Comparison of ENCODE assay signal across 16 cellular contexts in the genomic region with DNA sequence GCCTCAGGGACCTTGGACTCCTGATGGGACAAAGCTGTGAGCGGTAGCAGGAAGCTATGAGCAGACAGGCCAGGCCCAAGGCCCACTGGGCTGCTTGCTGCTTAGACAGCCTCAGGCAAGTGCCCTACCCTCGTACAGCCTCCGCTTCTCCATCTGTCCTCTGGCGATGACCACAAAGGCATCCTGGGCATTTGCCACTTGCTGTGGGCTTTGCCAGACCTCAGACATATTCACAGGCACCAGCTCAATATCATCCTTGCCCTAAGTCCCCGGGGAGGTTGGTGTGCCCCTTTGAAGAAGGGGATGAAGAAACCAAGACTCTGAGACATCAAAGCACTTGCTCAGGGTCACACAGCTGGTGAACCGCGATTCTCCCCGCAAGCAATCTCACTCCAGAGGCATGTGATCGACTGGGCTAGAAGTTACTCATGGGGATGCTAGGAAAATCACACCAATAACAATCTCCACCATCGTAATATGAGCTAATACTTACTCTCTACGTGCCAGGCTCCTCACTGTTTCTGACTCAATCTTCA. TPM values are rescaled to one million over a fixed set of nuclear protein-coding genes. Genes with fewer than 3 reads are reported as not detected.
DNase-seq lines count a peak whose midpoint lies in the region; ATAC-seq and TF ChIP-seq lines count a peak whose summit lies in the region.
"Had no signal": no experiment of that assay in that cellular context is flagged by ENCODE, and none has a peak within 500 bp of the region (broad histone marks: within the 10 kb centered on the region; RNA-seq: fewer than 3 reads in every experiment).

No MANE protein-coding gene starts in this region.

- no peaks in the 10 kb centered on the region for H3K9me3 ChIP-seq in adrenal gland (replicated peaks in 1 of 3)
- H3K9me3 ChIP-seq in naive thymus-derived CD4-positive, alpha-beta T cell (ENCODE audit: control insufficient read depth in 2 of 3, low read length in 3 of 3), result no peaks in the 10 kb centered on the region
- H3K9me3 ChIP-seq: A549, ascending aorta, gastroesophageal sphincter, psoas muscle, tibial nerve had no signal

- H3K4me3 ChIP-seq in adrenal gland (no peak overlapping the region), lower leg skin (ENCODE audit: low read depth, poor library complexity, severe bottlenecking) (no peak overlapping the region)
- H3K4me3 ChIP-seq in naive thymus-derived CD4-positive, alpha-beta T cell (ENCODE audit: low read length), result no peak overlapping the region
- H3K4me3 ChIP-seq: A549, ascending aorta, gastroesophageal sphincter, psoas muscle, tibial nerve had no signal

- 53 to 69% (median 60%) methylated on average over 6 to 11 of the region's 11 CpGs for WGBS in adrenal gland, 4 donors
- WGBS in lower leg skin, 2 donors, result 63 to 70% methylated on average over 9 to 10 of the region's 11 CpGs

- intact Hi-C loops in adrenal gland (cut with DNase I), result no loop called here
- intact Hi-C loops in naive thymus-derived CD4-positive, alpha-beta T cell (cut with micrococcal nuclease), result no loop called here
- intact Hi-C loops in lower leg skin (cut with DNase I; ENCODE audit: low total_unique reads), result no loop called here

- TF ChIP-seq CTCF in adrenal gland (IDR thresholded peaks at IDR 0.05), result no peak
- TF ChIP-seq CTCF in foreskin keratinocyte (conservative IDR thresholded peaks at IDR 0.05), result no peak
- TF ChIP-seq CTCF in lower leg skin (IDR thresholded peaks at IDR 0.05), result no peak

- H3K4me3 Mint-ChIP-seq in naive thymus-derived CD4-positive, alpha-beta T cell, result no peak overlapping the region

- H3K27me3 Mint-ChIP-seq in naive thymus-derived CD4-positive, alpha-beta T cell, result no peaks in the 10 kb centered on the region

- H3K27me3 ChIP-seq in adrenal gland (no peaks in the 10 kb centered on the region), foreskin keratinocyte (no peaks in the 10 kb centered on the region)
- H3K27me3 ChIP-seq in naive thymus-derived CD4-positive, alpha-beta T cell (ENCODE audit: control insufficient read depth in 2 of 2, insufficient read depth in 2 of 2, low read length in 2 of 2), result no peaks in the 10 kb centered on the region
- H3K27me3 ChIP-seq: ascending aorta, gastroesophageal sphincter, tibial nerve had no signal

- H3K27ac ChIP-seq in adrenal gland (peak overlapping the region in 2 of 5 donors; percentile 54 to 59), foreskin keratinocyte (no peak overlapping the region)
- no peak overlapping the region for H3K27ac ChIP-seq in naive thymus-derived CD4-positive, alpha-beta T cell (ENCODE audit: low read depth, low read length)
- H3K27ac ChIP-seq: ascending aorta, psoas muscle had no signal

- DNase-seq in A172 (ENCODE audit: low spot score) (peak; percentile 97), HCEC 1CT (peak; percentile 97), adrenal gland (peak in 6 of 7 donors; percentile 47 to 70 (median 60)), foreskin keratinocyte (peak; percentile 51 to 83), cerebellar cortex (ENCODE audit: low spot score) (no peak), lower leg skin (ENCODE audit: low spot score in 2 of 2) (no peak)
- DNase-seq in naive thymus-derived CD4-positive, alpha-beta T cell, result no peak
- DNase-seq: activated CD8-positive, alpha-beta memory T cell treated with anti-CD3 and anti-CD28 coated beads, Interleukin-2, amount 50 U/mL, for 48 hours; NCI-H1694 treated with DMSO at 0.1 percent for 48 hours; psoas muscle had no signal

- CTCF ChIA-PET in naive thymus-derived CD4-positive, alpha-beta T cell (lab: Charles Lee), result no interaction called here

- H3K9me3 Mint-ChIP-seq in naive thymus-derived CD4-positive, alpha-beta T cell, result peaks cover 0 to 2% (median 0%) of the 10 kb centered on the region in 11 donors

- peak overlapping the region in 1 of 9 donors; percentile 33 for H3K27ac Mint-ChIP-seq in naive thymus-derived CD4-positive, alpha-beta T cell

- peak; percentile 76 for ATAC-seq in foreskin keratinocyte
- ATAC-seq in HG03097 (IDR thresholded peaks at IDR 0.05; ENCODE audit: low FRiP score, unreplicated experiment), result no peak
- ATAC-seq in naive thymus-derived CD4-positive, alpha-beta T cell, result no peak
- ATAC-seq: A549, gastroesophageal sphincter, left lobe of liver, psoas muscle had no signal

- POLR2A ChIA-PET in naive thymus-derived CD4-positive, alpha-beta T cell (lab: Charles Lee), result no interaction called here

- H3K36me3 ChIP-seq in adrenal gland (replicated peaks in 1 of 2), result no peaks in the 10 kb centered on the region
- no peaks in the 10 kb centered on the region for H3K36me3 ChIP-seq in naive thymus-derived CD4-positive, alpha-beta T cell (ENCODE audit: control insufficient read depth in 2 of 3, insufficient read depth in 3 of 3, low read length in 3 of 3)
- H3K36me3 ChIP-seq: ascending aorta, tibial nerve had no signal

- H3K4me1 Mint-ChIP-seq in naive thymus-derived CD4-positive, alpha-beta T cell, result no peaks in the 10 kb centered on the region

- H3K4me1 ChIP-seq in adrenal gland (replicated peaks in 1 of 2) (peaks cover 0 to 7% of the 10 kb centered on the region in 2 donors), foreskin keratinocyte (peaks cover 24% of the 10 kb centered on the region)
- no peaks in the 10 kb centered on the region for H3K4me1 ChIP-seq in naive thymus-derived CD4-positive, alpha-beta T cell (ENCODE audit: control insufficient read depth in 2 of 2, insufficient read depth in 2 of 2, low read length in 2 of 2)
- H3K4me1 ChIP-seq: ascending aorta, psoas muscle had no signal

- TF ChIP-seq POLR2A in adrenal gland (IDR thresholded peaks at IDR 0.05) (no peak), lower leg skin (IDR thresholded peaks at IDR 0.05) (no peak)

- H3K36me3 Mint-ChIP-seq in naive thymus-derived CD4-positive, alpha-beta T cell, result no peaks in the 10 kb centered on the region

RNA-seq across cellular contexts. Expression of gene PPL, which starts 21.7 kb away (rescaled TPM):
- 0.81 and 2.0 TPM in 2 replicates for total RNA-seq in A172 (2014; rRNA removed; shearing (Covaris generic))
- total RNA-seq in adrenal gland (10 to 100 TPM in 7 of 8 donors, under 1 TPM in 1; 0.74 to 20.9 (median 16.3) TPM), foreskin keratinocyte (33.4 and 41.5 TPM in 2 replicates), lower leg skin (100 to 1,000 TPM; 445 to 545 (median 495) TPM)
- polyA plus RNA-seq in adrenal gland (10 to 100 TPM in 1 of 3 donors, 1 to 10 TPM in 1, under 1 TPM in 1; 0.38 to 10.1 (median 4.8) TPM), foreskin keratinocyte (14.0 and 16.4 TPM in 2 replicates)
- not detected for total RNA-seq in naive thymus-derived CD4-positive, alpha-beta T cell
- under 1 TPM; 0.15 to 0.47 TPM for polyA plus RNA-seq in naive thymus-derived CD4-positive, alpha-beta T cell

RNA-seq across cellular contexts. Expression of gene SEC14L5, which starts 42.8 kb away (rescaled TPM):
- 0.14 TPM in 1 of 2 replicates, not detected in the other for total RNA-seq in A172 (2014; rRNA removed; shearing (Covaris generic))
- total RNA-seq in adrenal gland (1 to 10 TPM in 5 of 8 donors, under 1 TPM in 3; 0.12 to 1.8 (median 1.1) TPM), foreskin keratinocyte (0.03 TPM in 1 of 2 replicates, not detected in the other), lower leg skin (1 to 10 TPM in 2 of 4 donors, under 1 TPM in 2; 0.91 to 2.6 (median 1.3) TPM)
- polyA plus RNA-seq in adrenal gland (under 1 TPM; 0.16 to 0.56 (median 0.51) TPM), foreskin keratinocyte (not detected in 2 replicates)
- 1 to 10 TPM in 1 of 5 experiments, under 1 TPM in 1, not detected in 3; 0.21 to 1.0 TPM for total RNA-seq in naive thymus-derived CD4-positive, alpha-beta T cell
- polyA plus RNA-seq in naive thymus-derived CD4-positive, alpha-beta T cell, result not detected

Comparison
In these comparisons a context has a peak if more than half of its experiments do, and no peak if none do; other contexts are left out.
1. DNase-seq: peak in A172 (single experiment), HCEC 1CT (single experiment), adrenal gland (6 of 7) and foreskin keratinocyte (2 of 2); none in cerebellar cortex (single experiment), naive thymus-derived CD4-positive, alpha-beta T cell (0 of 9) and lower leg skin (0 of 2).
2. RNA of gene PPL, which starts 21.7 kb away (total RNA-seq): 445 to 545 TPM in lower leg skin; 33.4 to 41.5 TPM in foreskin keratinocyte, 0.74 to 20.9 TPM in adrenal gland, 0.81 to 2.0 TPM in A172 and not detected in naive thymus-derived CD4-positive, alpha-beta T cell; every median in the first group is over 10 times any median in the second.